Comparison of ENCODE assay signal across 8 cellular contexts in the genomic region with DNA sequence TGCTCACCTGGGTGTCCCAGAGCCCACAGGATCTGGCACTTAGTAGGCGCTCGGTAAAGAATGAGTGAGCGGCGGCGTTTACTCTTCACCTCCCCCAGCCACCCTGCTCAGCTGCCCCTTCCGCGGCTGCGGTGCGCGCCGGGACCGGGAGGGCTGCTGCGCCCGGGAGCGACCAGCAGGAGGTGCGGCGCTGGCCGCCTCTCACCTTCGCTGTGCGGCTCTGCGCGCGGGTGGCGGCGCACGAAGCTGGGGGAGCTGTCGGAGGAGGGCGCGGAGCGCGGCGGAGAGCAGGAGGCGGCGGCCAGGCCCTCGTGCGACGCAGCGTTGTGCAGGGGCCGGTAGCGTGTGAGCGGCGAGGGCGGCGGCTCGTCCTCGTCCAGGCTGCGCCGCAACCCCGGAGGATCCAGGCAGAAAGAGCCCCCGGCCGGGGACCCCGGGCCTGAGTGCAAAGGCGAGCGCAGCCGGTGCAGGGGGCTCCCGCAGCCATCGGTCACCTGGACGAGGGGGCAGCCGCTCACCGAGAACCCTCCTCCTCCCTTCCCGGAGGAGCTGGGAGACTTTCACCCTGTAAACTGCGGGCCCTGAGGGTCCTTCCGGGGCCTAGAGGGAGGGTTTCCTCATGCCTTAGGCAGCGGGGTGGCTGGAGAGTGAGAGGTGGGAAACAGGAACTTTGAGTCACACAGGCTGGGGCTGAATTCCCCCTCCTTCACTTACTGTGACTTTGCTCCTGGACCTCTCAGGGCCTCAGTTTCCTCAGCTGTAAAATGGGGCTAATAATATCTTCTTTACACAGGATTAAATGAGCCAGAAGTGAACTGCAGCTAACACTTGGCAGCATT. TPM values are rescaled to one million over a fixed set of nuclear protein-coding genes. Genes with fewer than 3 reads are reported as not detected.
DNase-seq lines count a peak whose midpoint lies in the region; ATAC-seq and TF ChIP-seq lines count a peak whose summit lies in the region.

No MANE protein-coding gene starts in this region.

- H3K4me3 Mint-ChIP-seq in neural crest cell (no peak overlapping the region), type B pancreatic cell (peak overlapping the region; percentile 34)

- no peak overlapping the region for H3K27ac Mint-ChIP-seq in neural crest cell (ENCODE audit: unreplicated experiment)
- H3K27ac Mint-ChIP-seq in type B pancreatic cell = peak overlapping the region; percentile 29

- H3K4me1 Mint-ChIP-seq in neural crest cell (peaks cover 42% of the 10 kb centered on the region), type B pancreatic cell (ENCODE audit: unreplicated experiment) (peaks cover 14% of the 10 kb centered on the region)

- H3K36me3 Mint-ChIP-seq in neural crest cell (ENCODE audit: low read depth) (no peaks in the 10 kb centered on the region), type B pancreatic cell (no peaks in the 10 kb centered on the region)

- ATAC-seq in esophagus mucosa (peak; percentile 55), HG03442 (IDR thresholded peaks at IDR 0.05; ENCODE audit: unreplicated experiment) (no peak)

- H3K9me3 Mint-ChIP-seq in neural crest cell (no peaks in the 10 kb centered on the region), type B pancreatic cell (no peaks in the 10 kb centered on the region)

- TF ChIP-seq CTCF in neural crest cell (conservative IDR thresholded peaks at IDR 0.05) (peak; percentile 75), type B pancreatic cell (conservative IDR thresholded peaks at IDR 0.05) (peak; percentile 79)

- H3K27me3 Mint-ChIP-seq in neural crest cell (ENCODE audit: low read depth) = peaks cover 12% of the 10 kb centered on the region
- peaks cover 42% of the 10 kb centered on the region for H3K27me3 Mint-ChIP-seq in type B pancreatic cell

- DNase-seq in ELF-1 (ENCODE audit: low read depth, low spot score) (peak; percentile 90), NCI-H1105 (lab: John Stamatoyannopoulos, UW) (peak; percentile 31), activated T-cell treated with anti-CD3 and anti-CD28 coated beads for 24 hours (ENCODE audit: low read depth) (peak; percentile 49), neural crest cell (ENCODE audit: low read depth, low spot score) (peak; percentile 64), type B pancreatic cell (ENCODE audit: extremely low spot score, unreplicated experiment) (no peak), cerebellum (ENCODE audit: low spot score) (no peak)

RNA-seq across cellular contexts. Expression of a gene that starts 12.5 kb away (rescaled TPM):
- total RNA-seq in esophagus mucosa (0.16 TPM), neural crest cell (26.1 and 28.7 TPM in 2 replicates), type B pancreatic cell (ENCODE audit: low replicate concordance) (2.2 and 14.1 TPM in 2 replicates), cerebellum (26.2 TPM)

RNA-seq across cellular contexts. Expression of a gene that starts 22.3 kb away (rescaled TPM):
- total RNA-seq in esophagus mucosa = 13.6 TPM
- total RNA-seq in neural crest cell = 21.6 and 24.6 TPM in 2 replicates
- 29.9 and 44.9 TPM in 2 replicates for total RNA-seq in type B pancreatic cell (ENCODE audit: low replicate concordance)
- total RNA-seq in cerebellum = 21.3 TPM

RNA-seq across cellular contexts. Expression of a gene that starts 33.1 kb away (rescaled TPM):
- 26.3 TPM for total RNA-seq in esophagus mucosa
- total RNA-seq in neural crest cell = 67.1 and 68.8 TPM in 2 replicates
- 45.6 and 51.5 TPM in 2 replicates for total RNA-seq in type B pancreatic cell (ENCODE audit: low replicate concordance)
- 29.1 TPM for total RNA-seq in cerebellum

RNA-seq across cellular contexts. Expression of a gene that starts 48.4 kb away (rescaled TPM):
- total RNA-seq in esophagus mucosa = 0.64 TPM
- total RNA-seq in neural crest cell = not detected in 2 replicates
- 0.72 TPM in 1 of 2 replicates, not detected in the other for total RNA-seq in type B pancreatic cell (ENCODE audit: low replicate concordance)
- not detected for total RNA-seq in cerebellum

Comparison
In these comparisons a context has a peak if more than half of its experiments do, and no peak if none do; other contexts are left out.
1. DNase-seq: peak in ELF-1 (single experiment), NCI-H1105 (single experiment), activated T-cell treated with anti-CD3 and anti-CD28 coated beads for 24 hours (single experiment) and neural crest cell (single experiment); none in type B pancreatic cell (single experiment) and cerebellum (single experiment).